In genomic region chr4:154551872-154552686, GRCh38 we compare ENCODE assay signal across 8 cellular contexts. TPM values are rescaled to one million over a fixed set of nuclear protein-coding genes. Genes with fewer than 3 reads are reported as not detected.
DNase-seq lines count a peak whose midpoint lies in the region; ATAC-seq and TF ChIP-seq lines count a peak whose summit lies in the region.

No MANE protein-coding gene starts in this region.

- TF ChIP-seq CTCF in liver (IDR thresholded peaks at IDR 0.05; ENCODE audit: low read depth, low read length, missing input control) = peak; percentile 88

- WGBS in liver = 22% methylated on average over 6 of the region's 6 CpGs

- H3K9ac ChIP-seq in liver (ENCODE audit: low read depth in 1 of 2, low read length in 2 of 2) = no peak overlapping the region

- peaks cover 0 to 5% (median 2%) of the 10 kb centered on the region in 4 donors for H3K36me3 ChIP-seq in liver (ENCODE audit: control insufficient read depth in 4 of 4, insufficient read depth in 3 of 4, low read depth in 1 of 4, low read length in 3 of 4)

- H3K4me1 ChIP-seq in liver (ENCODE audit: control insufficient read depth in 4 of 4, insufficient read depth in 4 of 4, low read length in 3 of 4) = peaks cover 3 to 25% (median 17%) of the 10 kb centered on the region in 4 donors

- no peaks in the 10 kb centered on the region for H3K9me3 ChIP-seq in liver (ENCODE audit: control insufficient read depth in 4 of 4, low read length in 3 of 4)

- H3K27ac ChIP-seq in liver (ENCODE audit: low read depth in 1 of 2, low read length in 2 of 2) = no peak overlapping the region

- H3K27me3 ChIP-seq in liver (ENCODE audit: control insufficient read depth in 4 of 4, insufficient read depth in 4 of 4, low read length in 3 of 4) = no peaks in the 10 kb centered on the region

- peak; percentile 95 to 96 for TF ChIP-seq RAD21 in liver (IDR thresholded peaks at IDR 0.05)

- H3K4me3 ChIP-seq in liver (ENCODE audit: low read depth in 1 of 3, low read length in 3 of 3) = no peak overlapping the region

- DNase-seq in AML-193 (lab: John Stamatoyannopoulos, UW) = peak; percentile 66 to 75
- DNase-seq in NCI-H2227 treated with DMSO at 0.1 percent for 48 hours (lab: John Stamatoyannopoulos, UW) = peak; percentile 22
- peak; percentile 50 for DNase-seq in activated CD4-positive, alpha-beta T cell treated with anti-CD3 and anti-CD28 coated beads for 1 hour
- peak; percentile 63 for DNase-seq in cerebellum (ENCODE audit: low spot score)
- DNase-seq in stimulated activated CD4-positive, alpha-beta T cell treated with anti-CD3 and anti-CD28 coated beads, TNF-alpha, amount 100 ng/mL, for 24 hours (ENCODE audit: low read depth in 3 of 3) = peak; percentile 50 to 64 (median 57)

- ATAC-seq in GM18873 (IDR thresholded peaks at IDR 0.05; ENCODE audit: low FRiP score, unreplicated experiment) (peak; percentile 50), HG03135 (IDR thresholded peaks at IDR 0.05; ENCODE audit: unreplicated experiment) (peak; percentile 51)

TF ChIP-seq in liver, 16 proteins besides CTCF, POLR2A, EP300 and RAD21:
- TF ChIP-seq JUND (IDR thresholded peaks at IDR 0.05) (peak; percentile 67 to 70), FOXA2 (IDR thresholded peaks at IDR 0.05) (no peak), ATF3 (IDR thresholded peaks at IDR 0.05) (peak; percentile 56), ZBTB33 (IDR thresholded peaks at IDR 0.05) (no peak), HNF4A (conservative IDR thresholded peaks at IDR 0.05) (peak in 1 of 2 donors; percentile 19)
TF ChIP-seq in liver: peak in this region for 3.

RNA-seq across cellular contexts. Expression of gene PLRG1, which starts 1.9 kb away (rescaled TPM):
- total RNA-seq in cerebellum = 76.1 TPM
- 10 to 100 TPM; 28.4 to 51.5 TPM for total RNA-seq in liver
- 10 to 100 TPM; 27.2 to 31.3 TPM for polyA plus RNA-seq in liver

RNA-seq across cellular contexts. Expression of gene FGB, which starts 10.7 kb away (rescaled TPM):
- 0.36 TPM for total RNA-seq in cerebellum
- total RNA-seq in liver = over 10,000 TPM; 11,744 to 21,431 TPM
- polyA plus RNA-seq in liver = over 10,000 TPM; 11,318 to 19,021 TPM

RNA-seq across cellular contexts. Expression of gene FGA, which starts 38.5 kb away (rescaled TPM):
- total RNA-seq in cerebellum (0.45 TPM), liver (over 10,000 TPM; 12,179 to 25,210 TPM)
- over 10,000 TPM in 1 of 2 donors, 1,000 to 10,000 TPM in 1; 8,747 to 16,618 TPM for polyA plus RNA-seq in liver

Comparison
In these comparisons a context has a peak if more than half of its experiments do, and no peak if none do; other contexts are left out.
1. RNA of gene FGB, which starts 10.7 kb away (total RNA-seq): 11,744 to 21,431 TPM in liver; 0.36 TPM in cerebellum (single experiment); every median in the first group is over 1,000 times any median in the second.
2. RNA of gene FGA, which starts 38.5 kb away (total RNA-seq): 12,179 to 25,210 TPM in liver; 0.45 TPM in cerebellum (single experiment); every median in the first group is over 1,000 times any median in the second.
3. Peak in every context shown above with its lines, with median percentiles within 50 percentile points of each other: DNase-seq.